32 cellular contexts compared by ENCODE assay signal in the genomic region with DNA sequence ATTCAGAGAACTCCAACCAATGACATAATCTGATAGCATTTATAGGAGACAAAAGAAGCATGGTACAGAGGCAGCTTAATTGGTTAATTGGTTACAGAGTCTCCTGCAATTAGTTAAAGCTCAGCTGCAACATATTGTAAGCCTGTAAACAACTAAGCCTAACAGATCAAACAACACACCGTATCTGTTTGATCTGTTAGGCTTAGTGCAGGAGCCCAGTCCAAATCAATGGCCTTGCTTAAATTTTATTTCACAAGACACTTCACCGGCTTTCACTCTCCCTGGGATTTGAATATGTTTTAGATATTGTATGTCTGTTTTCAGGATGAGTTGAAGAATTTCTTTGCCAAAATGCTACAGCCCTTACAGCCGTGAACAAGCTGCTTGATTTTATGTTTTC. TPM values are rescaled to one million over a fixed set of nuclear protein-coding genes. Genes with fewer than 3 reads are reported as not detected.
"Had no signal": no experiment of that assay in that cellular context is flagged by ENCODE, and none has a peak within 500 bp of the region (broad histone marks: within the 10 kb centered on the region; RNA-seq: fewer than 3 reads in every experiment).

No MANE protein-coding gene starts in this region.

- H3K9me3 ChIP-seq: breast epithelium, gastrocnemius medialis, neutrophil, psoas muscle, tibial nerve had no signal

- H3K36me3 Mint-ChIP-seq: activated naive CD4-positive, alpha-beta T cell treated with anti-CD3 and anti-CD28 coated beads, Interleukin-2, amount 10 ng/mL, durations not matched to agents 7 days and 5 days; activated naive CD8-positive, alpha-beta T cell treated with anti-CD3 and anti-CD28 coated beads, Interleukin-2, amount 10 ng/mL, durations not matched to agents 7 days and 5 days; naive B cell had no signal

- DNase-seq: activated CD4-positive, alpha-beta T cell treated with anti-CD3 and anti-CD28 coated beads for 4 hours; activated CD4-positive, alpha-beta T cell treated with anti-CD3 and anti-CD28 coated beads, Interleukin-2, amount 50 U/mL, for 48 hours; activated CD4-positive, CD25-positive, alpha-beta regulatory T cell; activated CD8-positive, alpha-beta memory T cell treated with anti-CD3 and anti-CD28 coated beads, Interleukin-2, amount 50 U/mL, for 4 hours; activated gamma-delta T cell; activated naive CD4-positive, alpha-beta T cell treated with anti-CD3 and anti-CD28 coated beads, Interleukin-2, amount 10 ng/mL, durations not matched to agents 7 days and 5 days; activated naive CD8-positive, alpha-beta T cell treated with anti-CD3 and anti-CD28 coated beads, Interleukin-2, amount 10 ng/mL, durations not matched to agents 7 days and 5 days; activated T-cell treated with anti-CD3 and anti-CD28 coated beads, Interleukin-2, amount 50 U/mL, for 1 hour; amniotic stem cell; effector CD8-positive, alpha-beta T cell; gastrocnemius medialis; glutamatergic neuron; left ventricle myocardium superior; naive B cell; nephron progenitor cell; psoas muscle; stimulated activated CD4-positive, alpha-beta T cell treated with anti-CD3 and anti-CD28 coated beads, Interleukin-15, amount 100 ng/mL, for 24 hours; stimulated activated CD4-positive, alpha-beta T cell treated with anti-CD3 and anti-CD28 coated beads, Interleukin-2, amount 100 ng/mL, for 24 hours; stimulated activated naive CD4-positive, alpha-beta T cell; T-helper 2 cell had no signal

- H3K9me3 Mint-ChIP-seq: activated naive CD4-positive, alpha-beta T cell treated with anti-CD3 and anti-CD28 coated beads, Interleukin-2, amount 10 ng/mL, durations not matched to agents 7 days and 5 days; activated naive CD8-positive, alpha-beta T cell treated with anti-CD3 and anti-CD28 coated beads, Interleukin-2, amount 10 ng/mL, durations not matched to agents 7 days and 5 days; activated T-helper 1 cell treated with anti-CD3 and anti-CD28 coated beads, Interleukin-12 subunit alpha, Interleukin-12 subunit beta, Interleukin-2, Interleukin-4 antibody, amounts not matched to agents 30 ng/mL and 10 ng/mL and 1 ng/mL, durations not matched to agents 14 hours and 24 hours and 36 hours; naive B cell; nephron progenitor cell had no signal

- H3K4me1 ChIP-seq: breast epithelium, gastrocnemius medialis, psoas muscle had no signal

- H3K27me3 Mint-ChIP-seq: naive B cell had no signal

- H3K27ac ChIP-seq: breast epithelium, gastrocnemius medialis, neutrophil, psoas muscle, tibial nerve had no signal

- H3K27me3 ChIP-seq: breast epithelium, gastrocnemius medialis, neutrophil, tibial nerve had no signal

- H3K4me1 Mint-ChIP-seq: activated naive CD4-positive, alpha-beta T cell treated with anti-CD3 and anti-CD28 coated beads, Interleukin-2, amount 10 ng/mL, durations not matched to agents 7 days and 5 days; activated naive CD8-positive, alpha-beta T cell treated with anti-CD3 and anti-CD28 coated beads, Interleukin-2, amount 10 ng/mL, durations not matched to agents 7 days and 5 days had no signal

- H3K27ac Mint-ChIP-seq: activated naive CD4-positive, alpha-beta T cell treated with anti-CD3 and anti-CD28 coated beads, Interleukin-2, amount 10 ng/mL, durations not matched to agents 7 days and 5 days; activated naive CD8-positive, alpha-beta T cell treated with anti-CD3 and anti-CD28 coated beads, Interleukin-2, amount 10 ng/mL, durations not matched to agents 7 days and 5 days; activated T-helper 1 cell treated with anti-CD3 and anti-CD28 coated beads, Interleukin-12 subunit alpha, Interleukin-12 subunit beta, Interleukin-2, Interleukin-4 antibody, amounts not matched to agents 30 ng/mL and 10 ng/mL and 1 ng/mL, durations not matched to agents 14 hours and 24 hours and 36 hours; naive B cell; nephron progenitor cell had no signal

- ATAC-seq: gastrocnemius medialis, left ventricle myocardium superior, psoas muscle had no signal

- H3K36me3 ChIP-seq: breast epithelium, gastrocnemius medialis, neutrophil, tibial nerve had no signal

- H3K4me3 Mint-ChIP-seq: activated naive CD4-positive, alpha-beta T cell treated with anti-CD3 and anti-CD28 coated beads, Interleukin-2, amount 10 ng/mL, durations not matched to agents 7 days and 5 days; activated naive CD8-positive, alpha-beta T cell treated with anti-CD3 and anti-CD28 coated beads, Interleukin-2, amount 10 ng/mL, durations not matched to agents 7 days and 5 days; activated T-helper 1 cell treated with anti-CD3 and anti-CD28 coated beads, Interleukin-12 subunit alpha, Interleukin-12 subunit beta, Interleukin-2, Interleukin-4 antibody, amounts not matched to agents 30 ng/mL and 10 ng/mL and 1 ng/mL, durations not matched to agents 14 hours and 24 hours and 36 hours; naive B cell; nephron progenitor cell had no signal

- H3K4me3 ChIP-seq: breast epithelium, gastrocnemius medialis, psoas muscle, tibial nerve had no signal

RNA-seq across cellular contexts. Expression of a gene that starts 5.4 kb away (rescaled TPM):
- total RNA-seq: activated CD8-positive, alpha-beta memory T cell treated with anti-CD3 and anti-CD28 coated beads for 36 hours; activated T-helper 1 cell treated with anti-CD3 and anti-CD28 coated beads, Interleukin-12 subunit alpha, Interleukin-12 subunit beta, Interleukin-2, Interleukin-4 antibody, amounts not matched to agents 30 ng/mL and 10 ng/mL and 1 ng/mL, durations not matched to agents 14 hours and 24 hours and 36 hours; osteocyte had no signal

RNA-seq across cellular contexts. Expression of a gene that starts 27.0 kb away (rescaled TPM):
- total RNA-seq: astrocyte, dermis microvascular lymphatic vessel endothelial cell, lung microvascular endothelial cell, osteocyte had no signal

RNA-seq across cellular contexts. Expression of a gene that starts 39.9 kb away (rescaled TPM):
- total RNA-seq: activated CD8-positive, alpha-beta memory T cell treated with anti-CD3 and anti-CD28 coated beads for 36 hours; activated naive CD8-positive, alpha-beta T cell treated with anti-CD3 and anti-CD28 coated beads, Interleukin-2, amount 10 ng/mL, durations not matched to agents 7 days and 5 days; activated T-helper 1 cell treated with anti-CD3 and anti-CD28 coated beads, Interleukin-12 subunit alpha, Interleukin-12 subunit beta, Interleukin-2, Interleukin-4 antibody, amounts not matched to agents 30 ng/mL and 10 ng/mL and 1 ng/mL, durations not matched to agents 14 hours and 24 hours and 36 hours; astrocyte; dermis microvascular lymphatic vessel endothelial cell; gastrocnemius medialis; left ventricle myocardium superior; lung microvascular endothelial cell; mesenteric fat pad; osteocyte; psoas muscle; temporal lobe; tibial nerve; urinary bladder had no signal
- polyA plus RNA-seq: psoas muscle, urinary bladder had no signal
